Comparison of ENCODE assay signal across 9 cellular contexts in the genomic region with DNA sequence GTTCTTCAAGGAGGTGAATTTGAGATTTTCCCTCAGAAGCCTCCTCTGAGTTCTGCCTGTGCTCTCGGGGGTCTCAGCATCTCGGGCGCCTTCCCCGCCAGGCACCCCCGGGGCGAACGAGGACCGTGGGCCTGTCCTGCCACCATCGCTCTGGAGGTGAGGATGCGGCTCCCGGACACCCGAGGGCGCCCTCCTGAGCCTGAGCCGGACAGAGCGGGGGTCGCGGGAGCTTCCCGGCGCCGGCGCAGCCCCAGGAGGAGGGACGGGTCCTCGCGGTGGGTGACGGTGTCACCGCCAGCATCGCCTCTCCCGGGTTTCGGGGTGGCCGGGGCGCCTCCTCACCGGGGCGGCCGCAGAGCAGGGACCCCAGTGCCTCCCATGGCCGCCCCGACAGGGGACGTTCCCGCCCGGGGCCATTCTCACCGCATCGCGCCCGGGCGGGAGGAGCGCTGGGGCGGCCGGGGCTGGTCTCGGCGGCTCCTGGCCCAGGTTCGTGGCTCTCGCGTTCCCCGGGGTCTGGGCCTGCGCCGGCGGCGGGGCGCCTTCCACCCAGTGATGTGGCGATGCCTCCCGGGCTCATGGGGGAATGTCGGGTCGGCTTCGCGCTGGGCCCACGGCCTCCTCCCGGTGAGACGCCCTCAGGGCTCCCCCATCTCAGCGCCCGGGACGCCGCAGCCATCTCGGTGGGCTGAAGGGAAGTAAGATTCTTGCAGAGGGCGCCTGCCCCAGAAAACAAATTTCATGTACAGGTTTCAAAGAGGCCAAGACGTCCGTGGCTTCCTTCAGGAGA.
DNase-seq lines count a peak whose midpoint lies in the region; ATAC-seq and TF ChIP-seq lines count a peak whose summit lies in the region.
"Had no signal": no experiment of that assay in that cellular context is flagged by ENCODE, and none has a peak within 500 bp of the region (broad histone marks: within the 10 kb centered on the region; RNA-seq: fewer than 3 reads in every experiment).

No MANE protein-coding gene starts in this region.

- H3K4me3 ChIP-seq in iPS-11a (ENCODE audit: low read depth, low read length) (peak overlapping the region; percentile 8), retinal pigment epithelial cell (ENCODE audit: low read length) (no peak overlapping the region)

- H3K9me3 Mint-ChIP-seq in activated naive CD4-positive, alpha-beta T cell treated with anti-CD3 and anti-CD28 coated beads, Interleukin-2, amount 50 U/mL, for 72 hours, result no peaks in the 10 kb centered on the region

- no peaks in the 10 kb centered on the region for H3K36me3 Mint-ChIP-seq in activated naive CD4-positive, alpha-beta T cell treated with anti-CD3 and anti-CD28 coated beads, Interleukin-2, amount 50 U/mL, for 72 hours

- no peak for TF ChIP-seq POLR2A in GM18505 (IDR thresholded peaks at IDR 0.05; ENCODE audit: borderline replicate concordance, extremely low read depth, insufficient read depth, insufficient read length)

- peak; percentile 57 to 70 for ATAC-seq in activated naive CD4-positive, alpha-beta T cell treated with anti-CD3 and anti-CD28 coated beads, Interleukin-2, amount 50 U/mL, for 72 hours
- no peak for ATAC-seq in HG03378 (IDR thresholded peaks at IDR 0.05; ENCODE audit: unreplicated experiment)
- no peak for ATAC-seq in GM21786 (IDR thresholded peaks at IDR 0.05; ENCODE audit: unreplicated experiment)
- no peak for ATAC-seq in GM18505 (IDR thresholded peaks at IDR 0.05; ENCODE audit: unreplicated experiment)

- peak; percentile 22 for TF ChIP-seq CTCF in retinal pigment epithelial cell (conservative IDR thresholded peaks at IDR 0.05; ENCODE audit: low read depth, low read length)

- no peak overlapping the region for H3K27ac Mint-ChIP-seq in activated naive CD4-positive, alpha-beta T cell treated with anti-CD3 and anti-CD28 coated beads, Interleukin-2, amount 50 U/mL, for 72 hours

- DNase-seq in Daoy (ENCODE audit: low read depth) (peak; percentile 13), retinal pigment epithelial cell (ENCODE audit: low read depth) (no peak), GM19240 (ENCODE audit: insufficient read length, low spot score) (no peak)
- peak; percentile 43 to 45 for DNase-seq in activated naive CD4-positive, alpha-beta T cell treated with anti-CD3 and anti-CD28 coated beads, Interleukin-2, amount 50 U/mL, for 72 hours (ENCODE audit: low spot score in 2 of 2)
- DNase-seq: NCI-H510A treated with DMSO at 0.1 percent for 48 hours had no signal

Comparison
In these comparisons a context has a peak if more than half of its experiments do, and no peak if none do; other contexts are left out.
1. DNase-seq: peak in Daoy (single experiment) and activated naive CD4-positive, alpha-beta T cell treated with anti-CD3 and anti-CD28 coated beads, Interleukin-2, amount 50 U/mL, for 72 hours (2 of 2); none in retinal pigment epithelial cell (single experiment) and GM19240 (single experiment).
2. ATAC-seq: peak in activated naive CD4-positive, alpha-beta T cell treated with anti-CD3 and anti-CD28 coated beads, Interleukin-2, amount 50 U/mL, for 72 hours (2 of 2); none in HG03378 (single experiment), GM21786 (single experiment) and GM18505 (single experiment).